In genomic region chr1:110878993-110879392, GRCh38 we compare ENCODE assay signal across 1 cellular context.
TF ChIP-seq lines count a peak whose summit lies in the region.

No MANE protein-coding gene starts in this region.

TF ChIP-seq in GM12878, 131 proteins besides CTCF, POLR2A, EP300 and RAD21 (continued from another document):
- TF ChIP-seq KAT2A (conservative IDR thresholded peaks at IDR 0.05; ENCODE audit: control insufficient read depth, low read depth, low read length): no peak
- TF ChIP-seq ZNF217 (IDR thresholded peaks at IDR 0.05): no peak
